Comparison of ENCODE assay signal across 1 cellular context in the genomic region with DNA sequence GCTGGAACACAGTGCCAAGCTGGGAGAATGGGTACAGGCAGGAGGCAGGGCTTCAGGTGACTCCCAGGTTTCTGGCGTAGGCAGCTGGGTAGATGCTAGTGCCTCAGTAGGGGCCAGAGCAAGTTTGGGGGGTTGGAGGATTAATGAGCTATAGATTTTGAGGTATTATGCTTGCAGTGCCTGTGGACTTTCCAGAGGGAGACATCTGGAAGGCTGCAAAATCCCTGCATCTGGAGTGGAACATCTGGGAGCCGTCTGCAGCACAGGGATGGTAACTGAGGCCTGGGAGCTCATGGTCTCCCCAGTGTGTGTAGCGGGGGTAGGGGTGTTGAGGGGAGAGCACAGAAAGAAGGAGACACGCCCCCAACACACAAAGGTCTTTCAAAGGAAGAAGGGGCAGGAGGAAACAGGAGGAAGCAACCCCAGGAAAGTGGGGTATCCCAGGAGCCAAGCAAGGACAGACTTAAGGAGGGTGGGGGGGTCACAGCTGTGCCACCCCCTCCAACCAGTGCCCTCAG.
TF ChIP-seq lines count a peak whose summit lies in the region.

No MANE protein-coding gene starts in this region.

TF ChIP-seq in HepG2, 621 proteins besides CTCF, POLR2A, EP300 and RAD21 (continued from another document and continues in another):
- TF ChIP-seq, protein P1, sequence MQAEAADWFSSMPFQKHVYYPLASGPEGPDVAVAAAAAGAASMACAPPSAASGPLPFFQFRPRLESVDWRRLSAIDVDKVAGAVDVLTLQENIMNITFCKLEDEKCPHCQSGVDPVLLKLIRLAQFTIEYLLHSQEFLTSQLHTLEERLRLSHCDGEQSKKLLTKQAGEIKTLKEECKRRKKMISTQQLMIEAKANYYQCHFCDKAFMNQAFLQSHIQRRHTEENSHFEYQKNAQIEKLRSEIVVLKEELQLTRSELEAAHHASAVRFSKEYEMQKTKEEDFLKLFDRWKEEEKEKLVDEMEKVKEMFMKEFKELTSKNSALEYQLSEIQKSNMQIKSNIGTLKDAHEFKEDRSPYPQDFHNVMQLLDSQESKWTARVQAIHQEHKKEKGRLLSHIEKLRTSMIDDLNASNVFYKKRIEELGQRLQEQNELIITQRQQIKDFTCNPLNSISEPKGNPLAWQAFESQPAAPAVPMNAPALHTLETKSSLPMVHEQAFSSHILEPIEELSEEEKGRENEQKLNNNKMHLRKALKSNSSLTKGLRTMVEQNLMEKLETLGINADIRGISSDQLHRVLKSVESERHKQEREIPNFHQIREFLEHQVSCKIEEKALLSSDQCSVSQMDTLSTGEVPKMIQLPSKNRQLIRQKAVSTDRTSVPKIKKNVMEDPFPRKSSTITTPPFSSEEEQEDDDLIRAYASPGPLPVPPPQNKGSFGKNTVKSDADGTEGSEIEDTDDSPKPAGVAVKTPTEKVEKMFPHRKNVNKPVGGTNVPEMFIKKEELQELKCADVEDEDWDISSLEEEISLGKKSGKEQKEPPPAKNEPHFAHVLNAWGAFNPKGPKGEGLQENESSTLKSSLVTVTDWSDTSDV (CRISPR knock-in tag; IDR thresholded peaks at IDR 0.05), result no peak
- TF ChIP-seq RBM39 (IDR thresholded peaks at IDR 0.05; ENCODE audit: low read depth, low read length, poor library complexity, severe bottlenecking) (no peak), MTF2 (CRISPR knock-in tag; IDR thresholded peaks at IDR 0.05; ENCODE audit: borderline replicate concordance) (no peak), RBFOX2 (IDR thresholded peaks at IDR 0.05; ENCODE audit: low read depth, low read length) (no peak), SRSF1 (optimal IDR thresholded peaks at IDR 0.05; ENCODE audit: low read depth, low read length) (no peak), KLF12 (CRISPR knock-in tag; IDR thresholded peaks at IDR 0.05; ENCODE audit: borderline replicate concordance) (no peak), CEBPG (CRISPR knock-in tag; IDR thresholded peaks at IDR 0.05) (no peak), ZIK1 (CRISPR knock-in tag; IDR thresholded peaks at IDR 0.05; ENCODE audit: borderline replicate concordance, low read depth) (no peak), ZNF572 (CRISPR knock-in tag; IDR thresholded peaks at IDR 0.05) (0 out of 2 replicates have a peak, but pooled peaks have one; percentile 22), TGIF2 (CRISPR knock-in tag; IDR thresholded peaks at IDR 0.05) (0 out of 2 replicates have a peak, but pooled peaks have one; percentile 42), SAP130 (CRISPR knock-in tag; IDR thresholded peaks at IDR 0.05; ENCODE audit: low read depth) (no peak), ZNF550 (CRISPR knock-in tag; IDR thresholded peaks at IDR 0.05; ENCODE audit: borderline replicate concordance) (no peak), AGO1 (IDR thresholded peaks at IDR 0.05; ENCODE audit: low read depth, low read length, poor library complexity, severe bottlenecking) (no peak), ZNF383 (CRISPR knock-in tag; IDR thresholded peaks at IDR 0.05; ENCODE audit: borderline replicate concordance) (no peak)
- TF ChIP-seq, protein P2, sequence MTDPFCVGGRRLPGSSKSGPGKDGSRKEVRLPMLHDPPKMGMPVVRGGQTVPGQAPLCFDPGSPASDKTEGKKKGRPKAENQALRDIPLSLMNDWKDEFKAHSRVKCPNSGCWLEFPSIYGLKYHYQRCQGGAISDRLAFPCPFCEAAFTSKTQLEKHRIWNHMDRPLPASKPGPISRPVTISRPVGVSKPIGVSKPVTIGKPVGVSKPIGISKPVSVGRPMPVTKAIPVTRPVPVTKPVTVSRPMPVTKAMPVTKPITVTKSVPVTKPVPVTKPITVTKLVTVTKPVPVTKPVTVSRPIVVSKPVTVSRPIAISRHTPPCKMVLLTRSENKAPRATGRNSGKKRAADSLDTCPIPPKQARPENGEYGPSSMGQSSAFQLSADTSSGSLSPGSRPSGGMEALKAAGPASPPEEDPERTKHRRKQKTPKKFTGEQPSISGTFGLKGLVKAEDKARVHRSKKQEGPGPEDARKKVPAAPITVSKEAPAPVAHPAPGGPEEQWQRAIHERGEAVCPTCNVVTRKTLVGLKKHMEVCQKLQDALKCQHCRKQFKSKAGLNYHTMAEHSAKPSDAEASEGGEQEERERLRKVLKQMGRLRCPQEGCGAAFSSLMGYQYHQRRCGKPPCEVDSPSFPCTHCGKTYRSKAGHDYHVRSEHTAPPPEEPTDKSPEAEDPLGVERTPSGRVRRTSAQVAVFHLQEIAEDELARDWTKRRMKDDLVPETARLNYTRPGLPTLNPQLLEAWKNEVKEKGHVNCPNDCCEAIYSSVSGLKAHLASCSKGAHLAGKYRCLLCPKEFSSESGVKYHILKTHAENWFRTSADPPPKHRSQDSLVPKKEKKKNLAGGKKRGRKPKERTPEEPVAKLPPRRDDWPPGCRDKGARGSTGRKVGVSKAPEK (CRISPR knock-in tag; IDR thresholded peaks at IDR 0.05; ENCODE audit: borderline replicate concordance), result 0 out of 2 replicates have a peak, but pooled peaks have one; percentile 7
- TF ChIP-seq, protein P3, sequence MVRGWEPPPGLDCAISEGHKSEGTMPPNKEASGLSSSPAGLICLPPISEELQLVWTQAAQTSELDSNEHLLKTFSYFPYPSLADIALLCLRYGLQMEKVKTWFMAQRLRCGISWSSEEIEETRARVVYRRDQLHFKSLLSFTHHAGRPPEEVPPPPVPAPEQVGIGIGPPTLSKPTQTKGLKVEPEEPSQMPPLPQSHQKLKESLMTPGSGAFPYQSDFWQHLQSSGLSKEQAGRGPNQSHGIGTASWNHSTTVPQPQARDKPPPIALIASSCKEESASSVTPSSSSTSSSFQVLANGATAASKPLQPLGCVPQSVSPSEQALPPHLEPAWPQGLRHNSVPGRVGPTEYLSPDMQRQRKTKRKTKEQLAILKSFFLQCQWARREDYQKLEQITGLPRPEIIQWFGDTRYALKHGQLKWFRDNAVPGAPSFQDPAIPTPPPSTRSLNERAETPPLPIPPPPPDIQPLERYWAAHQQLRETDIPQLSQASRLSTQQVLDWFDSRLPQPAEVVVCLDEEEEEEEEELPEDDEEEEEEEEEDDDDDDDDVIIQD (CRISPR knock-in tag; IDR thresholded peaks at IDR 0.05; ENCODE audit: low read depth), result no peak
- TF ChIP-seq, protein P4, sequence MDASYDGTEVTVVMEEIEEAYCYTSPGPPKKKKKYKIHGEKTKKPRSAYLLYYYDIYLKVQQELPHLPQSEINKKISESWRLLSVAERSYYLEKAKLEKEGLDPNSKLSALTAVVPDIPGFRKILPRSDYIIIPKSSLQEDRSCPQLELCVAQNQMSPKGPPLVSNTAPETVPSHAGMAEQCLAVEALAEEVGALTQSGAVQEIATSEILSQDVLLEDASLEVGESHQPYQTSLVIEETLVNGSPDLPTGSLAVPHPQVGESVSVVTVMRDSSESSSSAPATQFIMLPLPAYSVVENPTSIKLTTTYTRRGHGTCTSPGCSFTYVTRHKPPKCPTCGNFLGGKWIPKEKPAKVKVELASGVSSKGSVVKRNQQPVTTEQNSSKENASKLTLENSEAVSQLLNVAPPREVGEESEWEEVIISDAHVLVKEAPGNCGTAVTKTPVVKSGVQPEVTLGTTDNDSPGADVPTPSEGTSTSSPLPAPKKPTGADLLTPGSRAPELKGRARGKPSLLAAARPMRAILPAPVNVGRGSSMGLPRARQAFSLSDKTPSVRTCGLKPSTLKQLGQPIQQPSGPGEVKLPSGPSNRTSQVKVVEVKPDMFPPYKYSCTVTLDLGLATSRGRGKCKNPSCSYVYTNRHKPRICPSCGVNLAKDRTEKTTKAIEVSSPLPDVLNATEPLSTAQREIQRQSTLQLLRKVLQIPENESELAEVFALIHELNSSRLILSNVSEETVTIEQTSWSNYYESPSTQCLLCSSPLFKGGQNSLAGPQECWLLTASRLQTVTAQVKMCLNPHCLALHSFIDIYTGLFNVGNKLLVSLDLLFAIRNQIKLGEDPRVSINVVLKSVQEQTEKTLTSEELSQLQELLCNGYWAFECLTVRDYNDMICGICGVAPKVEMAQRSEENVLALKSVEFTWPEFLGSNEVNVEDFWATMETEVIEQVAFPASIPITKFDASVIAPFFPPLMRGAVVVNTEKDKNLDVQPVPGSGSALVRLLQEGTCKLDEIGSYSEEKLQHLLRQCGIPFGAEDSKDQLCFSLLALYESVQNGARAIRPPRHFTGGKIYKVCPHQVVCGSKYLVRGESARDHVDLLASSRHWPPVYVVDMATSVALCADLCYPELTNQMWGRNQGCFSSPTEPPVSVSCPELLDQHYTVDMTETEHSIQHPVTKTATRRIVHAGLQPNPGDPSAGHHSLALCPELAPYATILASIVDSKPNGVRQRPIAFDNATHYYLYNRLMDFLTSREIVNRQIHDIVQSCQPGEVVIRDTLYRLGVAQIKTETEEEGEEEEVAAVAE (CRISPR knock-in tag; IDR thresholded peaks at IDR 0.05; ENCODE audit: borderline replicate concordance), result no peak
- TF ChIP-seq, protein P5, sequence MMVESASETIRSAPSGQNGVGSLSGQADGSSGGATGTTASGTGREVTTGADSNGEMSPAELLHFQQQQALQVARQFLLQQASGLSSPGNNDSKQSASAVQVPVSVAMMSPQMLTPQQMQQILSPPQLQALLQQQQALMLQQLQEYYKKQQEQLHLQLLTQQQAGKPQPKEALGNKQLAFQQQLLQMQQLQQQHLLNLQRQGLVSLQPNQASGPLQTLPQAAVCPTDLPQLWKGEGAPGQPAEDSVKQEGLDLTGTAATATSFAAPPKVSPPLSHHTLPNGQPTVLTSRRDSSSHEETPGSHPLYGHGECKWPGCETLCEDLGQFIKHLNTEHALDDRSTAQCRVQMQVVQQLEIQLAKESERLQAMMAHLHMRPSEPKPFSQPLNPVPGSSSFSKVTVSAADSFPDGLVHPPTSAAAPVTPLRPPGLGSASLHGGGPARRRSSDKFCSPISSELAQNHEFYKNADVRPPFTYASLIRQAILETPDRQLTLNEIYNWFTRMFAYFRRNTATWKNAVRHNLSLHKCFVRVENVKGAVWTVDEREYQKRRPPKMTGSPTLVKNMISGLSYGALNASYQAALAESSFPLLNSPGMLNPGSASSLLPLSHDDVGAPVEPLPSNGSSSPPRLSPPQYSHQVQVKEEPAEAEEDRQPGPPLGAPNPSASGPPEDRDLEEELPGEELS (CRISPR knock-in tag; IDR thresholded peaks at IDR 0.05), result no peak
- TF ChIP-seq, protein P6, sequence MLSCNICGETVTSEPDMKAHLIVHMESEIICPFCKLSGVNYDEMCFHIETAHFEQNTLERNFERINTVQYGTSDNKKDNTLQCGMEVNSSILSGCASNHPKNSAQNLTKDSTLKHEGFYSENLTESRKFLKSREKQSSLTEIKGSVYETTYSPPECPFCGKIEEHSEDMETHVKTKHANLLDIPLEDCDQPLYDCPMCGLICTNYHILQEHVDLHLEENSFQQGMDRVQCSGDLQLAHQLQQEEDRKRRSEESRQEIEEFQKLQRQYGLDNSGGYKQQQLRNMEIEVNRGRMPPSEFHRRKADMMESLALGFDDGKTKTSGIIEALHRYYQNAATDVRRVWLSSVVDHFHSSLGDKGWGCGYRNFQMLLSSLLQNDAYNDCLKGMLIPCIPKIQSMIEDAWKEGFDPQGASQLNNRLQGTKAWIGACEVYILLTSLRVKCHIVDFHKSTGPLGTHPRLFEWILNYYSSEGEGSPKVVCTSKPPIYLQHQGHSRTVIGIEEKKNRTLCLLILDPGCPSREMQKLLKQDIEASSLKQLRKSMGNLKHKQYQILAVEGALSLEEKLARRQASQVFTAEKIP (CRISPR knock-in tag; IDR thresholded peaks at IDR 0.05; ENCODE audit: borderline replicate concordance), result no peak
- TF ChIP-seq, protein P7, sequence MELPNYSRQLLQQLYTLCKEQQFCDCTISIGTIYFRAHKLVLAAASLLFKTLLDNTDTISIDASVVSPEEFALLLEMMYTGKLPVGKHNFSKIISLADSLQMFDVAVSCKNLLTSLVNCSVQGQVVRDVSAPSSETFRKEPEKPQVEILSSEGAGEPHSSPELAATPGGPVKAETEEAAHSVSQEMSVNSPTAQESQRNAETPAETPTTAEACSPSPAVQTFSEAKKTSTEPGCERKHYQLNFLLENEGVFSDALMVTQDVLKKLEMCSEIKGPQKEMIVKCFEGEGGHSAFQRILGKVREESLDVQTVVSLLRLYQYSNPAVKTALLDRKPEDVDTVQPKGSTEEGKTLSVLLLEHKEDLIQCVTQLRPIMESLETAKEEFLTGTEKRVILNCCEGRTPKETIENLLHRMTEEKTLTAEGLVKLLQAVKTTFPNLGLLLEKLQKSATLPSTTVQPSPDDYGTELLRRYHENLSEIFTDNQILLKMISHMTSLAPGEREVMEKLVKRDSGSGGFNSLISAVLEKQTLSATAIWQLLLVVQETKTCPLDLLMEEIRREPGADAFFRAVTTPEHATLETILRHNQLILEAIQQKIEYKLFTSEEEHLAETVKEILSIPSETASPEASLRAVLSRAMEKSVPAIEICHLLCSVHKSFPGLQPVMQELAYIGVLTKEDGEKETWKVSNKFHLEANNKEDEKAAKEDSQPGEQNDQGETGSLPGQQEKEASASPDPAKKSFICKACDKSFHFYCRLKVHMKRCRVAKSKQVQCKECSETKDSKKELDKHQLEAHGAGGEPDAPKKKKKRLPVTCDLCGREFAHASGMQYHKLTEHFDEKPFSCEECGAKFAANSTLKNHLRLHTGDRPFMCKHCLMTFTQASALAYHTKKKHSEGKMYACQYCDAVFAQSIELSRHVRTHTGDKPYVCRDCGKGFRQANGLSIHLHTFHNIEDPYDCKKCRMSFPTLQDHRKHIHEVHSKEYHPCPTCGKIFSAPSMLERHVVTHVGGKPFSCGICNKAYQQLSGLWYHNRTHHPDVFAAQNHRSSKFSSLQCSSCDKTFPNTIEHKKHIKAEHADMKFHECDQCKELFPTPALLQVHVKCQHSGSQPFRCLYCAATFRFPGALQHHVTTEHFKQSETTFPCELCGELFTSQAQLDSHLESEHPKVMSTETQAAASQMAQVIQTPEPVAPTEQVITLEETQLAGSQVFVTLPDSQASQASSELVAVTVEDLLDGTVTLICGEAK (IDR thresholded peaks at IDR 0.05), result no peak
- TF ChIP-seq, protein P7 (CRISPR knock-in tag; IDR thresholded peaks at IDR 0.05), result no peak
